11 cellular contexts compared by ENCODE assay signal in genomic region chr1:231613419-231614349, GRCh38. TPM values are rescaled to one million over a fixed set of nuclear protein-coding genes. Genes with fewer than 3 reads are reported as not detected.
DNase-seq lines count a peak whose midpoint lies in the region; ATAC-seq, FAIRE-seq and TF ChIP-seq lines count a peak whose summit lies in the region.
"Had no signal": no experiment of that assay in that cellular context is flagged by ENCODE, and none has a peak within 500 bp of the region (broad histone marks: within the 10 kb centered on the region; RNA-seq: fewer than 3 reads in every experiment).

No MANE protein-coding gene starts in this region.

- no peaks in the 10 kb centered on the region for H3K9me3 ChIP-seq in CD8-positive, alpha-beta T cell (ENCODE audit: low read length)
- H3K9me3 ChIP-seq in OCI-LY7 (ENCODE audit: low read length) (peaks cover 6% of the 10 kb centered on the region; the same call in 1 of the 2 replicates), aorta (ENCODE audit: control insufficient read depth, low read length) (no peaks in the 10 kb centered on the region)
- H3K9me3 ChIP-seq: pancreas, SJSA1 had no signal

- H3K4me1 Mint-ChIP-seq in CD8-positive, alpha-beta T cell (ENCODE audit: low read depth): peaks cover 61% of the 10 kb centered on the region

- no peaks in the 10 kb centered on the region for H3K27me3 ChIP-seq in CD8-positive, alpha-beta T cell (ENCODE audit: insufficient read depth, low read length)
- H3K27me3 ChIP-seq in aorta (ENCODE audit: control insufficient read depth in 1 of 2, insufficient read depth in 2 of 2, low read length in 1 of 2): no peaks in the 10 kb centered on the region
- H3K27me3 ChIP-seq: pancreas, SJSA1 had no signal

- CTCF ChIA-PET in CD8-positive, alpha-beta T cell (lab: Charles Lee): no interaction called here
- CTCF ChIA-PET in OCI-LY7 (lab: Charles Lee; ENCODE audit: unreplicated experiment): no interaction called here

- no peak for TF ChIP-seq CTCF in CD8-positive, alpha-beta T cell (IDR thresholded peaks at IDR 0.05)
- no peak for TF ChIP-seq CTCF in OCI-LY7 (conservative IDR thresholded peaks at IDR 0.05; ENCODE audit: low read length)
- TF ChIP-seq CTCF in epithelial cell of esophagus (IDR thresholded peaks at IDR 0.05; ENCODE audit: insufficient read depth, low read depth, low read length, missing control alignments): no peak

- H3K79me2 ChIP-seq in OCI-LY7 (ENCODE audit: insufficient read depth, low read depth, low read length): no peaks in the 10 kb centered on the region

- no peaks in the 10 kb centered on the region for H3K36me3 Mint-ChIP-seq in CD8-positive, alpha-beta T cell

- WGBS in aorta, 2 donors: 65 to 66% methylated on average over 7 of the region's 7 CpGs

- H3K27ac ChIP-seq in CD8-positive, alpha-beta T cell (ENCODE audit: low read depth, low read length): no peak overlapping the region
- no peak overlapping the region for H3K27ac ChIP-seq in OCI-LY7 (ENCODE audit: low read depth, low read length, poor library complexity, severe bottlenecking)
- H3K27ac ChIP-seq in aorta (ENCODE audit: low read depth in 1 of 2, low read length in 2 of 2): no peak overlapping the region
- H3K27ac ChIP-seq: pancreas, SJSA1 had no signal

- intact Hi-C loops in CD8-positive, alpha-beta T cell (cut with DNase I, micrococcal nuclease): loop anchor here (2.0 to 5.0 kb wide), 2 partner anchors 13 to 86 kb away; partner anchors contain the start of genes DISC1 (in 1 of the 2) and TSNAX (in 1 of the 2)
- intact Hi-C loops in OCI-LY7 (cut with micrococcal nuclease; ENCODE audit: unreplicated experiment) (loop anchor here (5.0 kb wide), 1 partner anchor 636 kb away; the partner anchor contains the start of genes ARV1 and TTC13), aorta (cut with DNase I) (no loop called here)

- H4K20me1 ChIP-seq in OCI-LY7 (ENCODE audit: insufficient read depth, low read length): 0 out of 2 replicates have a peak, but pooled peaks cover 3% of the 10 kb centered on the region

- H3K4me1 ChIP-seq in CD8-positive, alpha-beta T cell (ENCODE audit: insufficient read depth, low read length): peaks cover 51% of the 10 kb centered on the region
- H3K4me1 ChIP-seq in OCI-LY7 (ENCODE audit: insufficient read depth, low read length, poor library complexity, severe bottlenecking): peaks cover 24% of the 10 kb centered on the region
- H3K4me1 ChIP-seq in aorta (ENCODE audit: control insufficient read depth in 1 of 2, insufficient read depth in 2 of 2, low read length in 2 of 2): no peaks in the 10 kb centered on the region
- H3K4me1 ChIP-seq: pancreas, SJSA1 had no signal

- peak overlapping the region; percentile 47 for H3K4me3 ChIP-seq in CD8-positive, alpha-beta T cell (ENCODE audit: low read depth, low read length)
- H3K4me3 ChIP-seq in OCI-LY7 (ENCODE audit: low read depth, low read length, poor library complexity, severe bottlenecking) (no peak overlapping the region), epithelial cell of esophagus (ENCODE audit: low read length) (no peak overlapping the region), aorta (ENCODE audit: low read length in 2 of 2) (no peak overlapping the region)
- H3K4me3 ChIP-seq: pancreas, SJSA1 had no signal

- no peaks in the 10 kb centered on the region for H3K9me2 ChIP-seq in OCI-LY7 (ENCODE audit: insufficient read depth, low read length)

- H3K9me3 Mint-ChIP-seq in CD8-positive, alpha-beta T cell: peaks cover 13% of the 10 kb centered on the region

- H2AFZ ChIP-seq in OCI-LY7 (ENCODE audit: low read length): no peak overlapping the region

- no peak for ATAC-seq in CD8-positive, alpha-beta T cell
- no peak for ATAC-seq in aorta (ENCODE audit: low FRiP score)

- peak; percentile 71 for FAIRE-seq in GM19239 (lab: Jason Lieb, UNC)
- FAIRE-seq: endothelial cell of umbilical vein, pancreas had no signal

- POLR2A ChIA-PET in CD8-positive, alpha-beta T cell (lab: Charles Lee): interaction anchor here (0.9 to 2.2 kb wide), 5 partner anchors 9 to 276 kb away, joined by 3 to 12 read pairs (median 6); partner anchors contain the start of genes DISC1, EXOC8 and SPRTN
- POLR2A ChIA-PET in OCI-LY7 (lab: Charles Lee): interaction anchor here (0.7 to 2.0 kb wide), 2 partner anchors 276 to 615 kb away, joined by 3 to 5 read pairs; partner anchors contain the start of genes EXOC8 and SPRTN

- no peaks in the 10 kb centered on the region for H3K36me3 ChIP-seq in CD8-positive, alpha-beta T cell (ENCODE audit: insufficient read depth, low read length)
- H3K36me3 ChIP-seq in OCI-LY7 (ENCODE audit: insufficient read depth, low read length) (no peaks in the 10 kb centered on the region; the same call in 1 of the 2 replicates), aorta (ENCODE audit: control insufficient read depth in 1 of 2, insufficient read depth in 2 of 2, low read length in 1 of 2) (no peaks in the 10 kb centered on the region)
- H3K36me3 ChIP-seq: pancreas, SJSA1 had no signal

- peak overlapping the region; percentile 73 for H3K4me2 ChIP-seq in OCI-LY7 (ENCODE audit: low read length)

- peak overlapping the region; percentile 85 for H3K27ac Mint-ChIP-seq in CD8-positive, alpha-beta T cell

- peak overlapping the region; percentile 73 for H3K4me3 Mint-ChIP-seq in CD8-positive, alpha-beta T cell

- DNase-seq in CD8-positive, alpha-beta T cell: peak in 1 of 7 experiments; percentile 12
- no peak for DNase-seq in GM19239 (ENCODE audit: insufficient read length, low spot score)
- no peak for DNase-seq in OCI-LY7 (ENCODE audit: low spot score)
- peak; percentile 26 for DNase-seq in epithelial cell of esophagus (ENCODE audit: low read depth)
- DNase-seq in mucosa of gallbladder (ENCODE audit: low spot score): no peak
- DNase-seq in ureter (ENCODE audit: low spot score): no peak
- no peak for DNase-seq in NCI-H146 (lab: John Stamatoyannopoulos, UW)
- no peak for DNase-seq in aorta
- DNase-seq: pancreas had no signal

- no TSS peak for BruUV-seq in OCI-LY7 (replicated peaks; lab: Mats Ljungman, UMichigan)

- H3K27me3 Mint-ChIP-seq in CD8-positive, alpha-beta T cell (ENCODE audit: low read depth): no peaks in the 10 kb centered on the region

RNA-seq across cellular contexts. Expression of gene DISC1, which starts 12.9 kb away (rescaled TPM):
- total RNA-seq in CD8-positive, alpha-beta T cell: 10 to 100 TPM in 1 of 2 experiments, 1 to 10 TPM in 1; 9.6 to 10.1 TPM
- total RNA-seq in OCI-LY7 (2014; rRNA removed; shearing (Covaris generic)): not detected in 2 replicates
- total RNA-seq in OCI-LY7 (2022): 0.91 and 1.4 TPM in 2 replicates
- 10.8 TPM for total RNA-seq in mucosa of gallbladder
- 9.6 TPM for total RNA-seq in ureter
- 10 to 100 TPM; 10.9 to 31.7 TPM for total RNA-seq in aorta
- 1 to 10 TPM in 1 of 2 donors, under 1 TPM in 1; 0.64 to 1.0 TPM for polyA plus RNA-seq in aorta

Comparison
In these comparisons a context has a peak if more than half of its experiments do, and no peak if none do; other contexts are left out.
1. intact Hi-C loops: an anchor here in CD8-positive, alpha-beta T cell (2.0 to 5.0 kb wide) and OCI-LY7 (5.0 kb wide); none called in aorta.